Comparison of ENCODE assay signal across 8 cellular contexts in genomic region chr4:37603070-37603468, GRCh38.
DNase-seq lines count a peak whose midpoint lies in the region; ATAC-seq lines count a peak whose summit lies in the region.

No MANE protein-coding gene starts in this region.

- peaks cover 8% of the 10 kb centered on the region for H3K4me1 Mint-ChIP-seq in T-helper 17 cell

- H3K27ac Mint-ChIP-seq in T-helper 17 cell, result peak overlapping the region; percentile 47

- peak; percentile 7 for DNase-seq in DMS114 treated with DMSO at 0.1 percent for 48 hours (lab: John Stamatoyannopoulos, UW; ENCODE audit: unreplicated experiment)
- DNase-seq in M059J (ENCODE audit: low read depth), result peak; percentile 67
- peak; percentile 48 to 73 (median 54) for DNase-seq in T-helper 17 cell
- peak; percentile 13 for DNase-seq in amniotic stem cell (lab: John Stamatoyannopoulos, UW)
- peak; percentile 89 for DNase-seq in left ventricle myocardium superior
- DNase-seq in sciatic nerve (ENCODE audit: low spot score), result peak; percentile 93

- H3K36me3 Mint-ChIP-seq in T-helper 17 cell (ENCODE audit: low read depth), result no peaks in the 10 kb centered on the region

- H3K4me3 Mint-ChIP-seq in T-helper 17 cell, result peak overlapping the region; percentile 59

- intact Hi-C loops in left ventricle myocardium superior (cut with micrococcal nuclease) (loop anchor here (5.0 kb wide), 1 partner anchor 199 kb away; no protein-coding TSS in a partner anchor), sciatic nerve (cut with DNase I) (loop anchor here (5.0 kb wide), 1 partner anchor 194 kb away; no protein-coding TSS in a partner anchor)

- peak; percentile 69 for ATAC-seq in GM21526 (IDR thresholded peaks at IDR 0.05; ENCODE audit: low FRiP score, unreplicated experiment)
- ATAC-seq in T-helper 17 cell, result peak; percentile 82
- ATAC-seq in left ventricle myocardium superior, result peak; percentile 97
- peak; percentile 96 for ATAC-seq in sciatic nerve
- ATAC-seq in HG03025 (IDR thresholded peaks at IDR 0.05; ENCODE audit: low FRiP score, unreplicated experiment), result no peak

- H3K27me3 Mint-ChIP-seq in T-helper 17 cell, result no peaks in the 10 kb centered on the region

- H3K9me3 ChIP-seq in T-helper 17 cell (ENCODE audit: control insufficient read depth, low read length, poor library complexity, severe bottlenecking), result no peaks in the 10 kb centered on the region

Comparison
In these comparisons a context has a peak if more than half of its experiments do, and no peak if none do; other contexts are left out.
1. DNase-seq: peak in every context shown above with its lines; median percentile 93 in sciatic nerve; 89 in left ventricle myocardium superior; 67 in M059J; 54 in T-helper 17 cell; 13 in amniotic stem cell; 7 in DMS114 treated with DMSO at 0.1 percent for 48 hours.